ENCODE assay signal across 21 cellular contexts in the genomic region with DNA sequence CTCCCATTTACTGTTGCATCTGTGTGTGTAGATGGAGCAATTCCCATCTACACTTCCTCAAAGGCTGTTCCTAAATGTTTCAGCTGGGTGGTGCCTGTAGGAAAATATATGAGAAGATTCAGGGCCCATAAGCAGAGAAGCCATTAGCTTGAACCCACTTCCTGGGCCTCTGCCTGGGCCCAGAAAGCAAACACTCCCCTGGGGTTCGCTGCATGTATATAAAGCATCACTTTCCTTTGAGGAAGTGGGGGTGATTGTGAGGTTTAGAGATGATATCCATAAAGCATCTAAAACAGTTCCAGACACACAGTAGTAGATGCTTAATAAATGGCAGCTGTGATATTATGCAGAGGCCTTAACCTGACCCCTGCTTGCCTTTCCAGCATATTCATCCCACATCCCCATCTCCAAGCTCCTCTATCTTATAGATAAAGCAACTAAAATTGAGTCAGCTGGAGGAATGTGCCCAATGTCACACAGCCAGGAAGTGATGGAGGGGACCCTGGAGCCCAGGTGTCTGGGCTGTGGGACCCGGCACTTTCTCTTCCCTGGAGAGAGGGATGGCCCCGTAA.
DNase-seq lines count a peak whose midpoint lies in the region; ATAC-seq and TF ChIP-seq lines count a peak whose summit lies in the region.
"Had no signal": no experiment of that assay in that cellular context is flagged by ENCODE, and none has a peak within 500 bp of the region (broad histone marks: within the 10 kb centered on the region; RNA-seq: fewer than 3 reads in every experiment).

No MANE protein-coding gene starts in this region.

- peaks cover 68% of the 10 kb centered on the region for H3K4me1 ChIP-seq in CD8-positive, alpha-beta T cell (ENCODE audit: insufficient read depth, low read length)
- no peaks in the 10 kb centered on the region for H3K4me1 ChIP-seq in ascending aorta
- H3K4me1 ChIP-seq: right atrium auricular region had no signal

- no peaks in the 10 kb centered on the region for H3K27me3 ChIP-seq in CD8-positive, alpha-beta T cell (ENCODE audit: insufficient read depth, low read length)
- H3K27me3 ChIP-seq in ascending aorta, result no peaks in the 10 kb centered on the region
- H3K27me3 ChIP-seq: right atrium auricular region had no signal

- no peaks in the 10 kb centered on the region for H3K9me3 Mint-ChIP-seq in activated CD4-positive, alpha-beta T cell treated with anti-CD3 and anti-CD28 coated beads for 36 hours (ENCODE audit: low read depth)
- H3K9me3 Mint-ChIP-seq in CD8-positive, alpha-beta T cell, result no peaks in the 10 kb centered on the region
- no peaks in the 10 kb centered on the region for H3K9me3 Mint-ChIP-seq in activated CD8-positive, alpha-beta T cell treated with anti-CD3 and anti-CD28 coated beads, Interleukin-2, amount 10 ng/mL, durations not matched to agents 7 days and 5 days (ENCODE audit: insufficient read depth)
- no peaks in the 10 kb centered on the region for H3K9me3 Mint-ChIP-seq in immature natural killer cell

- H3K4me3 ChIP-seq in CD8-positive, alpha-beta T cell (ENCODE audit: low read depth, low read length), result peak overlapping the region; percentile 7
- H3K4me3 ChIP-seq in ascending aorta, result no peak overlapping the region
- H3K4me3 ChIP-seq: right atrium auricular region had no signal

- no peaks in the 10 kb centered on the region for H3K27me3 Mint-ChIP-seq in activated CD4-positive, alpha-beta T cell treated with anti-CD3 and anti-CD28 coated beads for 36 hours
- no peaks in the 10 kb centered on the region for H3K27me3 Mint-ChIP-seq in CD8-positive, alpha-beta T cell (ENCODE audit: low read depth)
- H3K27me3 Mint-ChIP-seq in activated CD8-positive, alpha-beta T cell treated with anti-CD3 and anti-CD28 coated beads, Interleukin-2, amount 10 ng/mL, durations not matched to agents 7 days and 5 days (ENCODE audit: low read depth), result no peaks in the 10 kb centered on the region
- peaks cover 2 to 12% (median 6%) of the 10 kb centered on the region in 3 donors for H3K27me3 Mint-ChIP-seq in immature natural killer cell (ENCODE audit: low read depth in 3 of 3)

- POLR2A ChIA-PET in activated CD4-positive, alpha-beta T cell treated with anti-CD3 and anti-CD28 coated beads for 36 hours (lab: Charles Lee), result interaction anchor here (0.8 kb wide), 1 partner anchor 16 kb away, joined by 4 read pairs; no protein-coding TSS in a partner anchor
- POLR2A ChIA-PET in CD8-positive, alpha-beta T cell (lab: Charles Lee), result interaction anchor here (1.3 to 6.7 kb wide), 5 partner anchors 11 to 53 kb away, joined by 3 to 76 read pairs (median 4); a partner anchor contains a TSS
- POLR2A ChIA-PET in activated CD8-positive, alpha-beta T cell treated with anti-CD3 and anti-CD28 coated beads, Interleukin-2, amount 10 ng/mL, durations not matched to agents 7 days and 5 days (lab: Charles Lee), result interaction anchor here (0.7 to 7.1 kb wide), 6 partner anchors 11 to 52 kb away, joined by 3 to 145 read pairs (median 6); a partner anchor contains a TSS

- H3K36me3 ChIP-seq in CD8-positive, alpha-beta T cell (ENCODE audit: insufficient read depth, low read length), result no peaks in the 10 kb centered on the region
- H3K36me3 ChIP-seq in ascending aorta, result no peaks in the 10 kb centered on the region
- H3K36me3 ChIP-seq: right atrium auricular region had no signal

- intact Hi-C loops in activated CD4-positive, alpha-beta T cell treated with anti-CD3 and anti-CD28 coated beads for 36 hours (cut with DNase I, micrococcal nuclease), result loop anchor here in 1 of 2 experiments (2.0 kb wide), 1 partner anchor 29 kb away; no protein-coding TSS in a partner anchor
- intact Hi-C loops in CD8-positive, alpha-beta T cell (cut with DNase I, micrococcal nuclease), result loop anchor here in 1 of 2 experiments (2.0 to 10.0 kb wide), 2 partner anchors 53 to 1141 kb away; partner anchors contain the start of gene FICD
- intact Hi-C loops in ascending aorta (cut with DNase I), result no loop called here

- peak overlapping the region; percentile 43 for H3K27ac ChIP-seq in CD8-positive, alpha-beta T cell (ENCODE audit: low read depth, low read length)
- H3K27ac ChIP-seq in ascending aorta, result no peak overlapping the region
- H3K27ac ChIP-seq: 22Rv1, right atrium auricular region had no signal

- CTCF ChIA-PET in activated CD4-positive, alpha-beta T cell treated with anti-CD3 and anti-CD28 coated beads for 36 hours (lab: Charles Lee), result interaction anchor here (2.0 to 2.2 kb wide), 2 partner anchors 29 to 52 kb away, joined by 10 to 17 read pairs; no protein-coding TSS in a partner anchor
- CTCF ChIA-PET in CD8-positive, alpha-beta T cell (lab: Charles Lee), result interaction anchor here (0.6 to 1.9 kb wide), 7 partner anchors 29 to 306 kb away, joined by 3 to 8 read pairs (median 3); no protein-coding TSS in a partner anchor
- CTCF ChIA-PET in activated CD8-positive, alpha-beta T cell treated with anti-CD3 and anti-CD28 coated beads, Interleukin-2, amount 10 ng/mL, durations not matched to agents 7 days and 5 days (lab: Charles Lee), result interaction anchor here (0.6 to 4.4 kb wide), 12 partner anchors 9 to 449 kb away, joined by 3 to 55 read pairs (median 8); no protein-coding TSS in a partner anchor

- peak overlapping the region; percentile 99 for H3K27ac Mint-ChIP-seq in activated CD4-positive, alpha-beta T cell treated with anti-CD3 and anti-CD28 coated beads for 36 hours
- H3K27ac Mint-ChIP-seq in CD8-positive, alpha-beta T cell, result peak overlapping the region; percentile 89
- H3K27ac Mint-ChIP-seq in activated CD8-positive, alpha-beta T cell treated with anti-CD3 and anti-CD28 coated beads, Interleukin-2, amount 10 ng/mL, durations not matched to agents 7 days and 5 days, result peak overlapping the region; percentile 95
- H3K27ac Mint-ChIP-seq in immature natural killer cell, result peak overlapping the region in 5 of 6 donors; percentile 8 to 64 (median 53)

- no peak for DNase-seq in activated CD4-positive, alpha-beta T cell treated with anti-CD3 and anti-CD28 coated beads for 36 hours
- DNase-seq in activated CD4-positive, alpha-beta T cell treated with anti-CD3 and anti-CD28 coated beads for 1 hour, result no peak
- no peak for DNase-seq in CD8-positive, alpha-beta T cell
- peak; percentile 47 for DNase-seq in activated CD8-positive, alpha-beta T cell treated with anti-CD3 and anti-CD28 coated beads, Interleukin-2, amount 10 ng/mL, durations not matched to agents 7 days and 5 days
- DNase-seq in immature natural killer cell, result no peak
- DNase-seq in ascending aorta (ENCODE audit: low spot score in 2 of 2), result no peak
- DNase-seq in NCI-H2196 treated with DMSO at 0.1 percent for 48 hours (lab: John Stamatoyannopoulos, UW; ENCODE audit: unreplicated experiment), result no peak
- no peak for DNase-seq in DMS153 (lab: John Stamatoyannopoulos, UW)
- DNase-seq: activated CD4-positive, alpha-beta T cell treated with anti-CD3 and anti-CD28 coated beads for 4 hours; activated T-cell treated with anti-CD3 and anti-CD28 coated beads, Interleukin-2, amount 50 U/mL, for 1 hour; amygdala; caudate nucleus; foreskin melanocyte; kidney; NCI-H1105 treated with DMSO at 0.1 percent for 48 hours; NCI-H2081 treated with DMSO at 0.1 percent for 48 hours; NCI-H510A; substantia nigra had no signal

- TF ChIP-seq CTCF in CD8-positive, alpha-beta T cell (IDR thresholded peaks at IDR 0.05), result no peak
- no peak for TF ChIP-seq CTCF in ascending aorta (IDR thresholded peaks at IDR 0.05)

- no peak for ATAC-seq in activated CD4-positive, alpha-beta T cell treated with anti-CD3 and anti-CD28 coated beads for 36 hours
- no peak for ATAC-seq in CD8-positive, alpha-beta T cell
- no peak for ATAC-seq in activated CD8-positive, alpha-beta T cell treated with anti-CD3 and anti-CD28 coated beads, Interleukin-2, amount 10 ng/mL, durations not matched to agents 7 days and 5 days

- H3K36me3 Mint-ChIP-seq in activated CD4-positive, alpha-beta T cell treated with anti-CD3 and anti-CD28 coated beads for 36 hours (ENCODE audit: low read depth), result peaks cover 2% of the 10 kb centered on the region
- no peaks in the 10 kb centered on the region for H3K36me3 Mint-ChIP-seq in CD8-positive, alpha-beta T cell
- H3K36me3 Mint-ChIP-seq in activated CD8-positive, alpha-beta T cell treated with anti-CD3 and anti-CD28 coated beads, Interleukin-2, amount 10 ng/mL, durations not matched to agents 7 days and 5 days (ENCODE audit: low read depth), result peaks cover 3% of the 10 kb centered on the region
- no peaks in the 10 kb centered on the region for H3K36me3 Mint-ChIP-seq in immature natural killer cell

- H3K9me3 ChIP-seq in CD8-positive, alpha-beta T cell (ENCODE audit: low read length), result no peaks in the 10 kb centered on the region
- no peaks in the 10 kb centered on the region for H3K9me3 ChIP-seq in ascending aorta
- H3K9me3 ChIP-seq: right atrium auricular region had no signal

- peaks cover 72% of the 10 kb centered on the region for H3K4me1 Mint-ChIP-seq in activated CD4-positive, alpha-beta T cell treated with anti-CD3 and anti-CD28 coated beads for 36 hours
- H3K4me1 Mint-ChIP-seq in CD8-positive, alpha-beta T cell (ENCODE audit: low read depth), result peaks cover 77% of the 10 kb centered on the region
- H3K4me1 Mint-ChIP-seq in activated CD8-positive, alpha-beta T cell treated with anti-CD3 and anti-CD28 coated beads, Interleukin-2, amount 10 ng/mL, durations not matched to agents 7 days and 5 days (ENCODE audit: low read depth), result peaks cover 76% of the 10 kb centered on the region
- H3K4me1 Mint-ChIP-seq in immature natural killer cell, result peaks cover 58 to 64% of the 10 kb centered on the region in 2 donors

- no peak overlapping the region for H3K4me3 Mint-ChIP-seq in activated CD4-positive, alpha-beta T cell treated with anti-CD3 and anti-CD28 coated beads for 36 hours
- H3K4me3 Mint-ChIP-seq in CD8-positive, alpha-beta T cell, result peak overlapping the region; percentile 72
- peak overlapping the region; percentile 68 for H3K4me3 Mint-ChIP-seq in activated CD8-positive, alpha-beta T cell treated with anti-CD3 and anti-CD28 coated beads, Interleukin-2, amount 10 ng/mL, durations not matched to agents 7 days and 5 days
- H3K4me3 Mint-ChIP-seq in immature natural killer cell, result peak overlapping the region in 4 of 5 donors; percentile 10 to 52 (median 34)
- H3K4me3 Mint-ChIP-seq: B cell had no signal
